ENCODE assay signal across 39 cellular contexts in the genomic region with DNA sequence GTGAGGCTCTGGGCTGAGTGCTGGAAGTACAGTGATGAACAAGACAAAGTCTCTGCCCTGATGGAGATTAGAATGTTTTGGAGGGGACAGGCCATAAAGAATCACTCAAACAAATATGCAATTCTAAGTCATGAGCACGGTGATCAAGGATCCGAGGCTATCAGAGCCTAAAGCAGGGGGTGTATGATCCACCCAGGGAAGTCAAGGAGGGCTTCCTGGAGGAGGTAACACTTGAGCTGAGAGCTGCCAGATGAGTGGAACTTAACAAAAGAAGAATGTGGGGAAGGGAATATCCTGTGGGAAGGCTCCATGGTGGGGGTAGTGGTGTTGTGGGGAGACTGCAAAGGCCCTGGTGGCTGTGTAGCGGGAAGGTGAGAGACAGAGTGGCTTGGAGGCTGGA. TPM values are rescaled to one million over a fixed set of nuclear protein-coding genes. Genes with fewer than 3 reads are reported as not detected.
"Had no signal": no experiment of that assay in that cellular context is flagged by ENCODE, and none has a peak within 500 bp of the region (broad histone marks: within the 10 kb centered on the region; RNA-seq: fewer than 3 reads in every experiment).

No MANE protein-coding gene starts in this region.

- H3K27ac Mint-ChIP-seq: activated B cell treated with CpG ODN at 0.5 μM for 24 hours; activated CD4-positive, alpha-beta memory T cell treated with anti-CD3 and anti-CD28 coated beads for 36 hours; activated CD4-positive, alpha-beta T cell treated with anti-CD3 and anti-CD28 coated beads, Interleukin-2, amount 10 ng/mL, durations not matched to agents 24 days and 14 days; activated CD8-positive, alpha-beta T cell treated with anti-CD3 and anti-CD28 coated beads for 36 hours; activated naive CD4-positive, alpha-beta T cell treated with anti-CD3 and anti-CD28 coated beads for 36 hours; activated naive CD4-positive, alpha-beta T cell treated with anti-CD3 and anti-CD28 coated beads, Interleukin-2, amount 50 U/mL, for 72 hours; activated naive CD8-positive, alpha-beta T cell treated with anti-CD3 and anti-CD28 coated beads for 36 hours; activated T-cell treated with anti-CD3 and anti-CD28 coated beads, Interleukin-2, amount 50 U/mL, for 72 hours; activated T-helper 1 cell treated with anti-CD3 and anti-CD28 coated beads, Interleukin-12 subunit alpha, Interleukin-12 subunit beta, Interleukin-2, Interleukin-4 antibody, amounts not matched to agents 30 ng/mL and 10 ng/mL and 1 ng/mL, durations not matched to agents 14 hours and 24 hours and 36 hours; activated T-helper 17 cell treated with anti-CD3 and anti-CD28 coated beads, Interleukin-2, amount 50 U/mL, for 72 hours; T-helper 2 cell treated with Interferon-gamma antibody and Interleukin-4, amounts not matched to agents 5 μg/mL and 100 μg/mL, for 36 hours had no signal

- H3K4me3 Mint-ChIP-seq: activated B cell treated with CpG ODN at 0.5 μM for 24 hours; activated CD4-positive, alpha-beta memory T cell treated with anti-CD3 and anti-CD28 coated beads for 36 hours; activated CD4-positive, alpha-beta T cell treated with anti-CD3 and anti-CD28 coated beads, Interleukin-2, amount 10 ng/mL, durations not matched to agents 24 days and 14 days; activated CD8-positive, alpha-beta T cell treated with anti-CD3 and anti-CD28 coated beads for 36 hours; activated naive CD4-positive, alpha-beta T cell treated with anti-CD3 and anti-CD28 coated beads for 36 hours; activated naive CD8-positive, alpha-beta T cell treated with anti-CD3 and anti-CD28 coated beads for 36 hours; activated T-cell treated with anti-CD3 and anti-CD28 coated beads, Interleukin-2, amount 50 U/mL, for 4 hours; activated T-cell treated with anti-CD3 and anti-CD28 coated beads, Interleukin-2, amount 50 U/mL, for 72 hours; activated T-helper 1 cell treated with anti-CD3 and anti-CD28 coated beads, Interleukin-12 subunit alpha, Interleukin-12 subunit beta, Interleukin-2, Interleukin-4 antibody, amounts not matched to agents 30 ng/mL and 10 ng/mL and 1 ng/mL, durations not matched to agents 14 hours and 24 hours and 36 hours; activated T-helper 17 cell treated with anti-CD3 and anti-CD28 coated beads, Interleukin-2, amount 50 U/mL, for 72 hours; T-helper 2 cell treated with Interferon-gamma antibody and Interleukin-4, amounts not matched to agents 5 μg/mL and 100 μg/mL, for 36 hours had no signal

- H3K4me1 Mint-ChIP-seq: activated B cell treated with CpG ODN at 0.5 μM for 24 hours; activated CD4-positive, alpha-beta T cell treated with anti-CD3 and anti-CD28 coated beads, Interleukin-2, amount 10 ng/mL, durations not matched to agents 24 days and 14 days; activated naive CD8-positive, alpha-beta T cell treated with anti-CD3 and anti-CD28 coated beads for 36 hours; activated T-helper 17 cell treated with anti-CD3 and anti-CD28 coated beads, Interleukin-2, amount 50 U/mL, for 72 hours had no signal

- H3K4me3 ChIP-seq: adrenal gland, body of pancreas, breast epithelium had no signal

- H3K9me3 ChIP-seq: adrenal gland, body of pancreas, breast epithelium had no signal

- ATAC-seq: activated CD8-positive, alpha-beta T cell treated with anti-CD3 and anti-CD28 coated beads for 36 hours; activated naive CD4-positive, alpha-beta T cell treated with anti-CD3 and anti-CD28 coated beads, Interleukin-2, amount 50 U/mL, for 72 hours; activated T-cell treated with anti-CD3 and anti-CD28 coated beads, Interleukin-2, amount 50 U/mL, for 4 hours; activated T-cell treated with anti-CD3 and anti-CD28 coated beads, Interleukin-2, amount 50 U/mL, for 72 hours; activated T-helper 17 cell treated with anti-CD3 and anti-CD28 coated beads, Interleukin-2, amount 50 U/mL, for 72 hours; body of pancreas had no signal

- H3K4me1 ChIP-seq: adrenal gland, body of pancreas, breast epithelium had no signal

- DNase-seq: activated B cell treated with CpG ODN at 0.5 μM for 24 hours; activated CD4-positive, alpha-beta memory T cell treated with anti-CD3 and anti-CD28 coated beads for 36 hours; activated CD4-positive, alpha-beta T cell treated with anti-CD3 and anti-CD28 coated beads for 4 hours; activated CD4-positive, alpha-beta T cell treated with anti-CD3 and anti-CD28 coated beads, Interleukin-2, amount 10 ng/mL, durations not matched to agents 24 days and 14 days; activated CD4-positive, alpha-beta T cell treated with anti-CD3 and anti-CD28 coated beads, Interleukin-2, amount 50 U/mL, for 1 hour; activated CD4-positive, alpha-beta T cell treated with anti-CD3 and anti-CD28 coated beads, Interleukin-2, amount 50 U/mL, for 4 hours; activated CD4-positive, CD25-positive, alpha-beta regulatory T cell treated with anti-CD3 and anti-CD28 coated beads, Interleukin-2, amount 50 U/mL, for 72 hours; activated CD8-positive, alpha-beta memory T cell treated with anti-CD3 and anti-CD28 coated beads, Interleukin-2, amount 50 U/mL, for 4 hours; activated CD8-positive, alpha-beta T cell treated with anti-CD3 and anti-CD28 coated beads for 36 hours; activated effector memory CD4-positive, alpha-beta T cell treated with anti-CD3 and anti-CD28 coated beads, Interleukin-2, amount 50 U/mL, for 16 hours; activated gamma-delta T cell treated with Interleukin-2 at 50 U/mL for 16 hours; activated naive CD4-positive, alpha-beta T cell; activated naive CD4-positive, alpha-beta T cell treated with anti-CD3 and anti-CD28 coated beads, Interleukin-2, amount 50 U/mL, for 16 hours; activated naive CD8-positive, alpha-beta T cell treated with anti-CD3 and anti-CD28 coated beads for 36 hours; activated T-cell treated with anti-CD3 and anti-CD28 coated beads for 4 hours; activated T-cell treated with anti-CD3 and anti-CD28 coated beads, Interleukin-2, amount 50 U/mL, for 1 hour; activated T-cell treated with anti-CD3 and anti-CD28 coated beads, Interleukin-2, amount 50 U/mL, for 4 hours; activated T-cell treated with anti-CD3 and anti-CD28 coated beads, Interleukin-2, amount 50 U/mL, for 72 hours; adrenal gland; amniotic stem cell; aorta; body of pancreas; brain microvascular endothelial cell; central memory CD4-positive, alpha-beta T cell; T-helper 2 cell; T-helper 9 cell had no signal

- H3K36me3 ChIP-seq: adrenal gland, brain microvascular endothelial cell, breast epithelium had no signal

- H3K36me3 Mint-ChIP-seq: activated CD4-positive, alpha-beta memory T cell treated with anti-CD3 and anti-CD28 coated beads for 36 hours; activated naive CD4-positive, alpha-beta T cell treated with anti-CD3 and anti-CD28 coated beads, Interleukin-2, amount 50 U/mL, for 72 hours; activated naive CD8-positive, alpha-beta T cell treated with anti-CD3 and anti-CD28 coated beads for 36 hours had no signal

- H3K27me3 Mint-ChIP-seq: activated B cell treated with CpG ODN at 0.5 μM for 24 hours; activated CD4-positive, alpha-beta memory T cell treated with anti-CD3 and anti-CD28 coated beads for 36 hours; activated CD8-positive, alpha-beta T cell treated with anti-CD3 and anti-CD28 coated beads for 36 hours; activated naive CD8-positive, alpha-beta T cell treated with anti-CD3 and anti-CD28 coated beads for 36 hours; activated T-helper 17 cell treated with anti-CD3 and anti-CD28 coated beads, Interleukin-2, amount 50 U/mL, for 72 hours had no signal

- FAIRE-seq: astrocyte, TTC549 had no signal

- H3K27ac ChIP-seq: adrenal gland, body of pancreas, brain microvascular endothelial cell, breast epithelium, VCaP had no signal

- H3K9me3 Mint-ChIP-seq: activated B cell treated with CpG ODN at 0.5 μM for 24 hours; activated CD4-positive, alpha-beta memory T cell treated with anti-CD3 and anti-CD28 coated beads for 36 hours; activated CD8-positive, alpha-beta T cell treated with anti-CD3 and anti-CD28 coated beads for 36 hours; activated naive CD4-positive, alpha-beta T cell treated with anti-CD3 and anti-CD28 coated beads for 36 hours; activated naive CD8-positive, alpha-beta T cell treated with anti-CD3 and anti-CD28 coated beads for 36 hours; activated T-cell treated with anti-CD3 and anti-CD28 coated beads, Interleukin-2, amount 50 U/mL, for 4 hours; activated T-helper 1 cell treated with anti-CD3 and anti-CD28 coated beads, Interleukin-12 subunit alpha, Interleukin-12 subunit beta, Interleukin-2, Interleukin-4 antibody, amounts not matched to agents 30 ng/mL and 10 ng/mL and 1 ng/mL, durations not matched to agents 14 hours and 24 hours and 36 hours; T-helper 2 cell treated with Interferon-gamma antibody and Interleukin-4, amounts not matched to agents 5 μg/mL and 100 μg/mL, for 36 hours had no signal

- H3K27me3 ChIP-seq: adrenal gland, body of pancreas, brain microvascular endothelial cell, breast epithelium had no signal

RNA-seq across cellular contexts. Expression of a gene that starts 12.2 kb away (rescaled TPM):
- total RNA-seq: activated B cell treated with CpG ODN at 0.5 μM for 24 hours; activated CD4-positive, alpha-beta memory T cell treated with anti-CD3 and anti-CD28 coated beads for 36 hours; activated CD4-positive, alpha-beta T cell treated with anti-CD3 and anti-CD28 coated beads, Interleukin-2, amount 10 ng/mL, durations not matched to agents 24 days and 14 days; activated CD8-positive, alpha-beta memory T cell treated with anti-CD3 and anti-CD28 coated beads for 36 hours; activated CD8-positive, alpha-beta T cell treated with anti-CD3 and anti-CD28 coated beads for 36 hours; activated naive CD4-positive, alpha-beta T cell treated with anti-CD3 and anti-CD28 coated beads for 36 hours; activated naive CD4-positive, alpha-beta T cell treated with anti-CD3 and anti-CD28 coated beads, Interleukin-2, amount 50 U/mL, for 72 hours; activated naive CD8-positive, alpha-beta T cell treated with anti-CD3 and anti-CD28 coated beads for 36 hours; activated T-cell treated with anti-CD3 and anti-CD28 coated beads, Interleukin-2, amount 50 U/mL, for 4 hours; activated T-cell treated with anti-CD3 and anti-CD28 coated beads, Interleukin-2, amount 50 U/mL, for 72 hours; activated T-helper 1 cell treated with anti-CD3 and anti-CD28 coated beads, Interleukin-12 subunit alpha, Interleukin-12 subunit beta, Interleukin-2, Interleukin-4 antibody, amounts not matched to agents 30 ng/mL and 10 ng/mL and 1 ng/mL, durations not matched to agents 14 hours and 24 hours and 36 hours; activated T-helper 17 cell treated with anti-CD3 and anti-CD28 coated beads, Interleukin-2, amount 50 U/mL, for 72 hours; adrenal gland; aorta; astrocyte; body of pancreas; breast epithelium; cardiac septum; cerebellum; T-helper 1 cell treated with Interleukin-12 subunit alpha and Interleukin-12 subunit beta and Interleukin-4 antibody, amounts not matched to agents 30 ng/mL and 1 ng/mL, for 36 hours had no signal
- polyA plus RNA-seq: aorta had no signal

RNA-seq across cellular contexts. Expression of a gene that starts 38.0 kb away (rescaled TPM):
- total RNA-seq: activated B cell treated with CpG ODN at 0.5 μM for 24 hours; activated CD4-positive, alpha-beta memory T cell treated with anti-CD3 and anti-CD28 coated beads for 36 hours; activated CD4-positive, alpha-beta T cell treated with anti-CD3 and anti-CD28 coated beads, Interleukin-2, amount 10 ng/mL, durations not matched to agents 24 days and 14 days; activated CD8-positive, alpha-beta memory T cell treated with anti-CD3 and anti-CD28 coated beads for 36 hours; activated CD8-positive, alpha-beta T cell treated with anti-CD3 and anti-CD28 coated beads for 36 hours; activated naive CD4-positive, alpha-beta T cell treated with anti-CD3 and anti-CD28 coated beads for 36 hours; activated naive CD4-positive, alpha-beta T cell treated with anti-CD3 and anti-CD28 coated beads, Interleukin-2, amount 50 U/mL, for 72 hours; activated naive CD8-positive, alpha-beta T cell treated with anti-CD3 and anti-CD28 coated beads for 36 hours; activated T-cell treated with anti-CD3 and anti-CD28 coated beads, Interleukin-2, amount 50 U/mL, for 4 hours; activated T-cell treated with anti-CD3 and anti-CD28 coated beads, Interleukin-2, amount 50 U/mL, for 72 hours; activated T-helper 1 cell treated with anti-CD3 and anti-CD28 coated beads, Interleukin-12 subunit alpha, Interleukin-12 subunit beta, Interleukin-2, Interleukin-4 antibody, amounts not matched to agents 30 ng/mL and 10 ng/mL and 1 ng/mL, durations not matched to agents 14 hours and 24 hours and 36 hours; activated T-helper 17 cell treated with anti-CD3 and anti-CD28 coated beads, Interleukin-2, amount 50 U/mL, for 72 hours; adrenal gland; aorta; astrocyte; body of pancreas; breast epithelium; cardiac septum; cerebellum; T-helper 1 cell treated with Interleukin-12 subunit alpha and Interleukin-12 subunit beta and Interleukin-4 antibody, amounts not matched to agents 30 ng/mL and 1 ng/mL, for 36 hours had no signal
- polyA plus RNA-seq: adrenal gland, aorta had no signal
